In genomic region chr15:66482539-66482938, GRCh38 we compare ENCODE assay signal across 17 cellular contexts. TPM values are rescaled to one million over a fixed set of nuclear protein-coding genes. Genes with fewer than 3 reads are reported as not detected.
A peak's percentile ranks its signal among the peaks of the same experiment; 100 is the strongest.
DNase-seq lines count a peak whose midpoint lies in the region; ATAC-seq and TF ChIP-seq lines count a peak whose summit lies in the region.
"Had no signal": no experiment of that assay in that cellular context is flagged by ENCODE, and none has a peak within 500 bp of the region (broad histone marks: within the 10 kb centered on the region; RNA-seq: fewer than 3 reads in every experiment).

No MANE protein-coding gene starts in this region.

- H3K36me3 Mint-ChIP-seq in activated naive CD4-positive, alpha-beta T cell treated with anti-CD3 and anti-CD28 coated beads, Interleukin-2, amount 50 U/mL, for 72 hours, result peaks cover 0 to 21% of the 10 kb centered on the region in 2 donors
- peaks cover 16% of the 10 kb centered on the region for H3K36me3 Mint-ChIP-seq in activated naive CD4-positive, alpha-beta T cell treated with anti-CD3 and anti-CD28 coated beads for 36 hours (ENCODE audit: low read depth)
- H3K36me3 Mint-ChIP-seq in progenitor cell of endocrine pancreas (ENCODE audit: insufficient read depth), result peaks cover 2% of the 10 kb centered on the region

- ATAC-seq in activated naive CD4-positive, alpha-beta T cell treated with anti-CD3 and anti-CD28 coated beads, Interleukin-2, amount 50 U/mL, for 72 hours, result no peak
- ATAC-seq in HG03439 (IDR thresholded peaks at IDR 0.05; ENCODE audit: unreplicated experiment), result no peak
- ATAC-seq: gastrocnemius medialis, GM12878 had no signal

- intact Hi-C loops in activated naive CD4-positive, alpha-beta T cell treated with anti-CD3 and anti-CD28 coated beads for 36 hours (cut with micrococcal nuclease), result no loop called here

- H3K4me3 Mint-ChIP-seq in activated naive CD4-positive, alpha-beta T cell treated with anti-CD3 and anti-CD28 coated beads for 36 hours, result no peak overlapping the region
- no peak overlapping the region for H3K4me3 Mint-ChIP-seq in progenitor cell of endocrine pancreas (ENCODE audit: low read depth)
- H3K4me3 Mint-ChIP-seq: natural killer cell treated with Interleukin-12 subunit alpha and Interleukin-12 subunit beta and Interleukin-15 and Interleukin-18, amount 100 ng/mL, for 72 hours had no signal

- peak overlapping the region; percentile 2 to 5 for H3K27ac Mint-ChIP-seq in activated naive CD4-positive, alpha-beta T cell treated with anti-CD3 and anti-CD28 coated beads, Interleukin-2, amount 50 U/mL, for 72 hours
- no peak overlapping the region for H3K27ac Mint-ChIP-seq in activated naive CD4-positive, alpha-beta T cell treated with anti-CD3 and anti-CD28 coated beads for 36 hours
- H3K27ac Mint-ChIP-seq in progenitor cell of endocrine pancreas, result peak overlapping the region; percentile 15

- POLR2A ChIA-PET in RWPE1 (lab: Yijun Ruan, JAX; ENCODE audit: low non-redundant PET), result interaction anchor here (0.6 kb wide), 1 partner anchor 35 kb away, joined by 3 read pairs; no protein-coding TSS in a partner anchor

- no peaks in the 10 kb centered on the region for H3K9me3 ChIP-seq in effector memory CD4-positive, alpha-beta T cell (ENCODE audit: control insufficient read depth, low read length)
- H3K9me3 ChIP-seq: gastrocnemius medialis, SJSA1 had no signal

- peak overlapping the region; percentile 49 for H3K27ac ChIP-seq in RWPE1
- no peak overlapping the region for H3K27ac ChIP-seq in effector memory CD4-positive, alpha-beta T cell (ENCODE audit: insufficient read depth, low read length, poor library complexity, severe bottlenecking)
- H3K27ac ChIP-seq: SJSA1 had no signal

- no peaks in the 10 kb centered on the region for H3K9me3 Mint-ChIP-seq in activated naive CD4-positive, alpha-beta T cell treated with anti-CD3 and anti-CD28 coated beads, Interleukin-2, amount 50 U/mL, for 72 hours
- no peaks in the 10 kb centered on the region for H3K9me3 Mint-ChIP-seq in activated naive CD4-positive, alpha-beta T cell treated with anti-CD3 and anti-CD28 coated beads for 36 hours
- no peaks in the 10 kb centered on the region for H3K9me3 Mint-ChIP-seq in progenitor cell of endocrine pancreas (ENCODE audit: low read depth)
- H3K9me3 Mint-ChIP-seq: natural killer cell treated with Interleukin-12 subunit alpha and Interleukin-12 subunit beta and Interleukin-15 and Interleukin-18, amount 100 ng/mL, for 72 hours had no signal

- DNase-seq in activated naive CD4-positive, alpha-beta T cell treated with anti-CD3 and anti-CD28 coated beads, Interleukin-2, amount 50 U/mL, for 72 hours (ENCODE audit: low spot score in 2 of 2), result no peak
- DNase-seq in activated naive CD4-positive, alpha-beta T cell treated with anti-CD3 and anti-CD28 coated beads for 36 hours, result no peak
- no peak for DNase-seq in RWPE1 (ENCODE audit: low spot score)
- peak; percentile 49 for DNase-seq in inferior parietal cortex (ENCODE audit: extremely low spot score)
- no peak for DNase-seq in progenitor cell of endocrine pancreas (ENCODE audit: low spot score, unreplicated experiment)
- no peak for DNase-seq in NCI-H2171 treated with DMSO at 0.1 percent for 48 hours (lab: John Stamatoyannopoulos, UW)
- DNase-seq in effector memory CD4-positive, alpha-beta T cell, result no peak
- DNase-seq: activated CD4-positive, alpha-beta T cell treated with anti-CD3 and anti-CD28 coated beads, Interleukin-2, amount 50 U/mL, for 48 hours; aorta; COR-L47; NCI-H1436 treated with DMSO at 0.1 percent for 48 hours; NCI-H510A had no signal

- TF ChIP-seq CTCF in RWPE1 (conservative IDR thresholded peaks at IDR 0.05; ENCODE audit: low read depth), result no peak
- TF ChIP-seq CTCF in progenitor cell of endocrine pancreas (IDR thresholded peaks at IDR 0.05; ENCODE audit: unreplicated experiment), result no peak

- no peaks in the 10 kb centered on the region for H3K27me3 Mint-ChIP-seq in activated naive CD4-positive, alpha-beta T cell treated with anti-CD3 and anti-CD28 coated beads for 36 hours (ENCODE audit: low read depth)
- H3K27me3 Mint-ChIP-seq in progenitor cell of endocrine pancreas, result no peaks in the 10 kb centered on the region
- H3K27me3 Mint-ChIP-seq: natural killer cell treated with Interleukin-12 subunit alpha and Interleukin-12 subunit beta and Interleukin-15 and Interleukin-18, amount 100 ng/mL, for 72 hours had no signal

- no peaks in the 10 kb centered on the region for H3K27me3 ChIP-seq in effector memory CD4-positive, alpha-beta T cell (replicated peaks; ENCODE audit: control insufficient read depth, insufficient read depth, low read length, poor library complexity, severe bottlenecking)
- H3K27me3 ChIP-seq: gastrocnemius medialis, SJSA1 had no signal

- no peaks in the 10 kb centered on the region for H3K4me1 ChIP-seq in effector memory CD4-positive, alpha-beta T cell (ENCODE audit: control insufficient read depth, insufficient read depth, low read length, poor library complexity, severe bottlenecking)

- H3K4me1 Mint-ChIP-seq in activated naive CD4-positive, alpha-beta T cell treated with anti-CD3 and anti-CD28 coated beads for 36 hours (ENCODE audit: low read depth), result no peaks in the 10 kb centered on the region
- H3K4me1 Mint-ChIP-seq in progenitor cell of endocrine pancreas (ENCODE audit: low read depth), result no peaks in the 10 kb centered on the region

- CTCF ChIA-PET in activated naive CD4-positive, alpha-beta T cell treated with anti-CD3 and anti-CD28 coated beads for 36 hours (lab: Charles Lee), result no interaction called here
- CTCF ChIA-PET in RWPE1 (lab: Yijun Ruan, JAX), result interaction anchor here (1.0 kb wide), 1 partner anchor 15 kb away, joined by 4 read pairs; the partner anchor contains the start of gene SNAPC5

- H3K4me3 ChIP-seq in effector memory CD4-positive, alpha-beta T cell (ENCODE audit: insufficient read depth, low read depth, low read length, poor library complexity, severe bottlenecking), result no peak overlapping the region
- H3K4me3 ChIP-seq: gastrocnemius medialis, GM12878, SJSA1 had no signal

- H3K36me3 ChIP-seq in effector memory CD4-positive, alpha-beta T cell (ENCODE audit: control insufficient read depth, insufficient read depth, low read length), result peaks cover 39% of the 10 kb centered on the region

RNA-seq across cellular contexts. Expression of gene SNAPC5, which starts 15.0 kb away (rescaled TPM):
- total RNA-seq in activated naive CD4-positive, alpha-beta T cell treated with anti-CD3 and anti-CD28 coated beads, Interleukin-2, amount 50 U/mL, for 72 hours, result 10 to 100 TPM; 18.9 to 27.7 TPM
- total RNA-seq in activated naive CD4-positive, alpha-beta T cell treated with anti-CD3 and anti-CD28 coated beads for 36 hours, result 10 to 100 TPM; 23.7 to 23.9 TPM
- 25.2 and 25.9 TPM in 2 replicates for total RNA-seq in progenitor cell of endocrine pancreas

RNA-seq across cellular contexts. Expression of gene RPL4, which starts 22.1 kb away (rescaled TPM):
- 1,000 to 10,000 TPM; 3,813 to 4,802 TPM for total RNA-seq in activated naive CD4-positive, alpha-beta T cell treated with anti-CD3 and anti-CD28 coated beads, Interleukin-2, amount 50 U/mL, for 72 hours
- 1,000 to 10,000 TPM; 6,298 to 6,391 TPM for total RNA-seq in activated naive CD4-positive, alpha-beta T cell treated with anti-CD3 and anti-CD28 coated beads for 36 hours
- total RNA-seq in progenitor cell of endocrine pancreas, result 2,572 and 2,630 TPM in 2 replicates

RNA-seq across cellular contexts. Expression of gene ZWILCH, which starts 22.6 kb away (rescaled TPM):
- total RNA-seq in activated naive CD4-positive, alpha-beta T cell treated with anti-CD3 and anti-CD28 coated beads, Interleukin-2, amount 50 U/mL, for 72 hours, result 10 to 100 TPM; 28.1 to 40.9 TPM
- total RNA-seq in activated naive CD4-positive, alpha-beta T cell treated with anti-CD3 and anti-CD28 coated beads for 36 hours, result 10 to 100 TPM; 21.6 to 23.3 TPM
- total RNA-seq in progenitor cell of endocrine pancreas, result 22.5 and 23.3 TPM in 2 replicates
